Comparison of ENCODE assay signal across 14 cellular contexts in the genomic region with DNA sequence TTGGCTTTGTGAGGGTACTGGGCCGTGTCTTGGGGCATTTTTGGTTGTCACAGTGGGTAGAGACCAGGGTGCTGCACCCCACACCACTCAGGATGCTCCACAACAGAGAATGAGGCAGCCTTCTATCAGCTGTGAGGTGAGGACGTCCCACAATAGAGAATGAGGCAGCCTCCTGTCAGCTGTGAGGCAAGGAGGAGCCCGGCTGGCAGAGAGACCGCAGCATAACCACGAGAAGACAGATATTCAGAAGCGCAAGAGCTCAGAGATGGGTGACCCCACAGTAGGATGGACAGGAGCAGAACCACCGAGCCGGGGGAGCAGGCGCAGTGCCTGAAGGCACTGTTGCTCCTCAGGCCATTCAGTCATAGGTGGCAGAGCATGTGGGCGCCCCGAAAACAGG.
"Had no signal": no experiment of that assay in that cellular context is flagged by ENCODE, and none has a peak within 500 bp of the region (broad histone marks: within the 10 kb centered on the region; RNA-seq: fewer than 3 reads in every experiment).

No MANE protein-coding gene starts in this region.

- H3K27me3 ChIP-seq: heart right ventricle, ovary, right atrium auricular region, suprapubic skin, thyroid gland had no signal

- DNase-seq: effector memory CD4-positive, alpha-beta T cell; heart right ventricle; islet precursor cell; ovary; stimulated activated CD4-positive, alpha-beta T cell treated with anti-CD3 and anti-CD28 coated beads, Interleukin-2, amount 100 ng/mL, for 48 hours; stimulated activated naive CD8-positive, alpha-beta T cell treated with anti-CD3 and anti-CD28 coated beads, Interleukin-15, Interleukin-2, amounts not matched to agents 100 U/mL and 50 U/mL, for 24 hours; thyroid gland had no signal

- H3K27ac Mint-ChIP-seq: mesothelial cell of epicardium, type B pancreatic cell had no signal

- ATAC-seq: esophagus mucosa; heart right ventricle; left lobe of liver; stimulated activated naive CD8-positive, alpha-beta T cell treated with anti-CD3 and anti-CD28 coated beads, Interleukin-15, Interleukin-2, amounts not matched to agents 100 U/mL and 50 U/mL, for 24 hours had no signal

- H3K4me3 Mint-ChIP-seq: mesothelial cell of epicardium, type B pancreatic cell had no signal

- H3K9me3 ChIP-seq: heart right ventricle, ovary, right atrium auricular region, suprapubic skin, thyroid gland had no signal

- H3K9me3 Mint-ChIP-seq: mesothelial cell of epicardium, type B pancreatic cell had no signal

- H3K36me3 ChIP-seq: ovary had no signal

- H3K4me1 ChIP-seq: thyroid gland had no signal

- H3K4me3 ChIP-seq: heart right ventricle, ovary, right atrium auricular region, smooth muscle cell, suprapubic skin, thyroid gland had no signal

- H3K27me3 Mint-ChIP-seq: type B pancreatic cell had no signal

- H3K27ac ChIP-seq: heart right ventricle, ovary, right atrium auricular region, suprapubic skin, thyroid gland had no signal
